Comparison of ENCODE assay signal across 3 cellular contexts in the genomic region with DNA sequence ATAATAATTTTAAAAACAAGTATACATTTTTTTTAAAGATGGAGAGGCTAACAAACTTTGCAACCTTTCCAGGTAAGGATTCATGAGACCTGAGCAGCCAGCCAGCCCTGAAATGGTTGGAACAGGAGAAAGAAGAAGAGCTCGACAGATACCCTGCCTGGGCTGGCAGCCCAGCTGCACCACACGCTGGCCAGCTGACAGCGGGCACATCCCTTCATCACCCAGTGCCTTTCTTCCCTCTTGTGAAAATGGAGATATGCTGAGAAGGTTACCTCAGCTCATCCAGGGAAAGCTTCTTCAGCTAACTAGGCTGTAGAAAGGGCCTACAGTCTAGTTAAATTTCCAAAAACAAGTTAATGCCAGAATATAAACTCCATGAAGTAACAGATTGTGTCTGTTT. TPM values are rescaled to one million over a fixed set of nuclear protein-coding genes. Genes with fewer than 3 reads are reported as not detected.
"Had no signal": no experiment of that assay in that cellular context is flagged by ENCODE, and none has a peak within 500 bp of the region (broad histone marks: within the 10 kb centered on the region; RNA-seq: fewer than 3 reads in every experiment).

No MANE protein-coding gene starts in this region.

RNA-seq across cellular contexts. Expression of a gene that starts 12.9 kb away (rescaled TPM):
- total RNA-seq: H1, H9, HT-29 had no signal
